ENCODE assay signal across 5 cellular contexts in the genomic region with DNA sequence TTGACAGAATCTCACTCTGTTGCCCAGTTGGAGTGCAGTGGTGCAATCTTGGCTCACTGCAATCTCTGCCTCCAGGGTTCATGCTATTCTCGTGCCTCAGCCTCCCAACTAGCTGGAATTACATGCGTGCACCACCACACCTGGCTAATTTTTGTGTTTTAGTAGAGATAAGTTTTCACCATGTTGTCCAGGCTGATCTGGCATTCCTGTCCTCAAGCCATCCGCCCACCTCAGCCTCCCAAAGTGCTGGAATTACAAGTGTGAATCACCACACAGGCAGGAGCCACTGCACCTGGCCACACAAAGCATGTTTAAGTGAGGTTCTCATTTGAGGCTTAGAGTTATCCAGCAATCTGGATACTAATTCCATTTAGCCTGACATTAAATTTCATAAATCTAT.
"Had no signal": no experiment of that assay in that cellular context is flagged by ENCODE, and none has a peak within 500 bp of the region (broad histone marks: within the 10 kb centered on the region; RNA-seq: fewer than 3 reads in every experiment).

No MANE protein-coding gene starts in this region.

- DNase-seq: IMR-90, KBM-7 had no signal

- ATAC-seq: HepG2, K562 had no signal

- H3K27ac ChIP-seq: HL-60 had no signal

- H3K4me3 ChIP-seq: K562 had no signal
